35 cellular contexts compared by ENCODE assay signal in the genomic region with DNA sequence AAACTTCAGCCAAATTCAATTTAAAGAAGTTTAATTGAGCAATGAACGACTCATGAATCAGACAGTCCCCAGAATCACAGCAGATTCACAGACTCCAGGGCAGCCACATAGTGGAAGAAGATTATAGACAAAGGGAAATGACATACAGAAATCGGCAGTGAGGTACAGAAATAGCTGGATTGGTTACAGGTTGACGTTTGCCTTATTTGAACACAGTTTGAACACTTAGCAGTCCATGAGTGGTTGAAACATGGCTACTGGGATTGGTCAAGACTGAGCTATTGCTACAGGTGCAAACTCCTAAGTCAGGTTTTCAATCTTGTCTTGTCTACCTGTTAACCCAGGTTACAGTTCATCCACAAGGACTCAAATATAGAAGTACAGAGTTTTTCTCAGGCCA.
DNase-seq lines count a peak whose midpoint lies in the region; ATAC-seq, FAIRE-seq and TF ChIP-seq lines count a peak whose summit lies in the region.
"Had no signal": no experiment of that assay in that cellular context is flagged by ENCODE, and none has a peak within 500 bp of the region (broad histone marks: within the 10 kb centered on the region; RNA-seq: fewer than 3 reads in every experiment).

No MANE protein-coding gene starts in this region.

- H3K4me1 Mint-ChIP-seq in GM23338 (peaks cover 21% of the 10 kb centered on the region), nephron progenitor cell (peaks cover 20% of the 10 kb centered on the region)
- H3K4me1 Mint-ChIP-seq: B cell; CD14-positive monocyte; CD4-positive, alpha-beta memory T cell; CD8-positive, alpha-beta memory T cell had no signal

- RAD21 ChIA-PET in GM12878 (lab: Charles Lee; ENCODE audit: unreplicated experiment), result interaction anchor here (0.8 to 3.7 kb wide), 12 partner anchors 8 to 164 kb away, joined by 3 to 28 read pairs (median 6); no protein-coding TSS in a partner anchor

- H3K79me2 ChIP-seq in GM23338 (replicated peaks; ENCODE audit: insufficient read depth) (peaks cover 7% of the 10 kb centered on the region; the same call in 1 of the 2 replicates), GM12878 (ENCODE audit: control insufficient read depth, insufficient read depth, low read length) (no peaks in the 10 kb centered on the region)

- 2% methylated on average over 3 of the region's 3 CpGs for WGBS in GM12878 (ENCODE audit: insufficient coverage, insufficient replicate concordance, low lambda C conversion rate, missing lambda C conversion rate)

- no peaks in the 10 kb centered on the region for H3F3A ChIP-seq in GM23338 (replicated peaks; ENCODE audit: low read depth)

- H3K36me3 ChIP-seq in GM23338 (ENCODE audit: insufficient read depth), result no peaks in the 10 kb centered on the region
- 0 out of 4 replicates have a peak, but pooled peaks cover 0 to 1% of the 10 kb centered on the region in 2 experiments for H3K36me3 ChIP-seq in GM12878 (ENCODE audit: control insufficient read depth in 2 of 2, insufficient read depth in 2 of 2, low read length in 1 of 2)
- H3K36me3 ChIP-seq in WERI-Rb-1, result no peaks in the 10 kb centered on the region
- H3K36me3 ChIP-seq: BE2C; BLaER1; BLaER1 treated with 17β-estradiol and CSF1 and Interleukin-3, amounts not matched to agents 10 nM and 100 nM had no signal

- no peak for DNase-seq in GM23338 (ENCODE audit: low spot score)
- DNase-seq in GM12878 (ENCODE audit: low read depth, low spot score), result no peak
- DNase-seq in nephron progenitor cell, result no peak
- DNase-seq in MV-4-11 (lab: John Stamatoyannopoulos, UW), result no peak
- no peak for DNase-seq in RCC 7860 (ENCODE audit: low spot score)
- DNase-seq in WERI-Rb-1, result no peak
- DNase-seq: 8988T; ACHN; AML-193; BE2C; C1 segment of cervical spinal cord; Caco-2; Calu3; CD4-positive, alpha-beta memory T cell; CD4-positive, alpha-beta T cell; CD4-positive, CD25-positive, alpha-beta regulatory T cell; CD8-positive, alpha-beta memory T cell; CD8-positive, alpha-beta T cell; COR-L47; DMS 273 treated with DMSO at 0.1 percent for 48 hours; DMS153; DMS53; DMS79; DMS79 treated with DMSO at 0.1 percent for 48 hours; DND-41; EL had no signal

- in situ Hi-C loops in GM12878 (cut with MboI), result no loop called here

- CTCF ChIA-PET in GM12878 (lab: Yijun Ruan, JAX), result interaction anchor here (0.7 to 2.5 kb wide), 10 partner anchors 8 to 179 kb away, joined by 3 to 14 read pairs (median 3); no protein-coding TSS in a partner anchor

- SMC1A ChIA-PET in GM12878 (lab: Charles Lee; ENCODE audit: uncharacterized antibody, unreplicated experiment), result interaction anchor here (0.6 to 5.1 kb wide), 29 partner anchors 9 to 178 kb away, joined by 3 to 38 read pairs (median 4); no protein-coding TSS in a partner anchor

- H2AFZ ChIP-seq in GM23338 (no peak overlapping the region), GM12878 (ENCODE audit: control insufficient read depth, low read depth, low read length) (no peak overlapping the region)

- no TSS peak for BruUV-seq in GM12878 (replicated peaks; lab: Mats Ljungman, UMichigan)

- H3K36me3 Mint-ChIP-seq in GM23338 (ENCODE audit: low read depth), result no peaks in the 10 kb centered on the region
- H3K36me3 Mint-ChIP-seq in nephron progenitor cell (ENCODE audit: low read depth), result no peaks in the 10 kb centered on the region
- H3K36me3 Mint-ChIP-seq: CD14-positive monocyte; CD4-positive, alpha-beta memory T cell; CD4-positive, CD25-positive, alpha-beta regulatory T cell; CD8-positive, alpha-beta memory T cell; CD8-positive, alpha-beta T cell had no signal

- intact Hi-C loops in GM12878 (cut with micrococcal nuclease; ENCODE audit: unreplicated experiment), result loop anchor here (10.0 kb wide), 1 partner anchor 769 kb away; no protein-coding TSS in a partner anchor

- H3K4me3 Mint-ChIP-seq in GM23338 (no peak overlapping the region), nephron progenitor cell (no peak overlapping the region)
- H3K4me3 Mint-ChIP-seq: B cell; CD14-positive monocyte; CD4-positive, alpha-beta memory T cell; CD4-positive, alpha-beta T cell; CD4-positive, CD25-positive, alpha-beta regulatory T cell; CD8-positive, alpha-beta memory T cell; CD8-positive, alpha-beta T cell had no signal

- H3K9me3 ChIP-seq in GM12878 (replicated peaks; ENCODE audit: control insufficient read depth, insufficient read depth, low read length) (no peaks in the 10 kb centered on the region; the same call in 2 of the 3 replicates), WERI-Rb-1 (ENCODE audit: severe bottlenecking) (no peaks in the 10 kb centered on the region)
- H3K9me3 ChIP-seq: A549; BE2C; BLaER1; BLaER1 treated with 17β-estradiol and CSF1 and Interleukin-3, amounts not matched to agents 10 nM and 100 nM; Caco-2 had no signal

- POLR2A ChIA-PET in GM12878 (lab: Charles Lee), result interaction anchor here (0.7 to 1.8 kb wide), 8 partner anchors 9 to 157 kb away, joined by 3 to 6 read pairs (median 3); no protein-coding TSS in a partner anchor

- TF ChIP-seq CTCF in GM23338 (conservative IDR thresholded peaks at IDR 0.05; ENCODE audit: low read depth in 2 of 2) (no peak), GM12878 (IDR thresholded peaks at IDR 0.05 in 2 of 3, conservative IDR thresholded peaks at IDR 0.05 in 1 of 3; ENCODE audit: control insufficient read depth in 2 of 3, extremely low read depth in 1 of 3, insufficient read depth in 1 of 3, low read depth in 3 of 3, low read length in 3 of 3) (no peak), nephron progenitor cell (IDR thresholded peaks at IDR 0.05) (no peak), WERI-Rb-1 (IDR thresholded peaks at IDR 0.05; ENCODE audit: low read depth, low read length) (no peak)

- H3K9me2 ChIP-seq in GM23338 (ENCODE audit: insufficient read depth), result no peaks in the 10 kb centered on the region

- no peak overlapping the region for H3K27ac ChIP-seq in GM23338 (ENCODE audit: low read depth)
- no peak overlapping the region for H3K27ac ChIP-seq in GM12878 (ENCODE audit: control insufficient read depth, insufficient read depth)
- no peak overlapping the region for H3K27ac ChIP-seq in WERI-Rb-1
- H3K27ac ChIP-seq: 22Rv1; A549; BLaER1; BLaER1 treated with 17β-estradiol and CSF1 and Interleukin-3, amounts not matched to agents 10 nM and 100 nM; C4-2B had no signal

- FAIRE-seq in GM12878 (lab: Jason Lieb, UNC) (no peak), RCC 7860 (lab: Jason Lieb, UNC) (no peak)
- FAIRE-seq: A204.1, A549, D721Med had no signal

- H3K9me3 Mint-ChIP-seq in GM23338, result no peaks in the 10 kb centered on the region
- H3K9me3 Mint-ChIP-seq in nephron progenitor cell, result no peaks in the 10 kb centered on the region

- no peak for TF ChIP-seq EP300 in GM12878 (IDR thresholded peaks at IDR 0.05; ENCODE audit: borderline replicate concordance in 1 of 2, control insufficient read depth in 1 of 2, low read depth in 2 of 2, low read length in 2 of 2)

- no peak for TF ChIP-seq RAD21 in GM12878 (IDR thresholded peaks at IDR 0.05; ENCODE audit: insufficient read depth, low read depth, low read length)

- no peak for TF ChIP-seq POLR2A in GM12878 (IDR thresholded peaks at IDR 0.05; ENCODE audit: low read depth, low read length)

- H3K4me1 ChIP-seq in GM23338 (ENCODE audit: insufficient read depth) (peaks cover 18% of the 10 kb centered on the region; the same call in 1 of the 2 replicates), GM12878 (ENCODE audit: control insufficient read depth, insufficient read depth, low read length) (no peaks in the 10 kb centered on the region)
- H3K4me1 ChIP-seq: A549; BE2C; BLaER1; BLaER1 treated with 17β-estradiol and CSF1 and Interleukin-3, amounts not matched to agents 10 nM and 100 nM; Caco-2 had no signal

- H4K20me1 ChIP-seq in GM23338 (replicated peaks; ENCODE audit: insufficient read depth) (no peaks in the 10 kb centered on the region), GM12878 (ENCODE audit: control insufficient read depth, insufficient read depth) (no peaks in the 10 kb centered on the region)
- H4K20me1 ChIP-seq: BLaER1; BLaER1 treated with 17β-estradiol and CSF1 and Interleukin-3, amounts not matched to agents 10 nM and 100 nM had no signal

- H3K27me3 ChIP-seq in GM23338 (ENCODE audit: insufficient read depth), result no peaks in the 10 kb centered on the region
- no peaks in the 10 kb centered on the region for H3K27me3 ChIP-seq in GM12878 (replicated peaks in 1 of 2; ENCODE audit: control insufficient read depth in 2 of 2, insufficient read depth in 2 of 2, low read length in 1 of 2)
- peaks cover 53% of the 10 kb centered on the region for H3K27me3 ChIP-seq in WERI-Rb-1 (ENCODE audit: insufficient read depth, low read depth, severe bottlenecking)
- H3K27me3 ChIP-seq: BE2C; BLaER1; BLaER1 treated with 17β-estradiol and CSF1 and Interleukin-3, amounts not matched to agents 10 nM and 100 nM had no signal

- H3K27me3 Mint-ChIP-seq in GM23338 (ENCODE audit: insufficient read depth, low read depth, poor library complexity), result no peaks in the 10 kb centered on the region
- no peaks in the 10 kb centered on the region for H3K27me3 Mint-ChIP-seq in nephron progenitor cell (ENCODE audit: low read depth, poor library complexity)
- H3K27me3 Mint-ChIP-seq: B cell; CD4-positive, alpha-beta memory T cell; CD4-positive, alpha-beta T cell; CD4-positive, CD25-positive, alpha-beta regulatory T cell; CD8-positive, alpha-beta memory T cell had no signal

- H3K4me3 ChIP-seq in GM23338, result no peak overlapping the region
- H3K4me3 ChIP-seq in GM12878, result no peak overlapping the region
- H3K4me3 ChIP-seq in WERI-Rb-1 (ENCODE audit: low read depth, low read length), result no peak overlapping the region
- H3K4me3 ChIP-seq: A549; BLaER1; BLaER1 treated with 17β-estradiol and CSF1 and Interleukin-3, amounts not matched to agents 10 nM and 100 nM had no signal

- H3K9ac ChIP-seq in GM12878 (ENCODE audit: control insufficient read depth, insufficient read depth, low read length), result no peak overlapping the region
- H3K9ac ChIP-seq: BLaER1; BLaER1 treated with 17β-estradiol and CSF1 and Interleukin-3, amounts not matched to agents 10 nM and 100 nM had no signal

- H3K4me2 ChIP-seq in GM23338 (no peak overlapping the region), GM12878 (ENCODE audit: control insufficient read depth, insufficient read depth) (no peak overlapping the region)
- H3K4me2 ChIP-seq: A549; BLaER1; BLaER1 treated with 17β-estradiol and CSF1 and Interleukin-3, amounts not matched to agents 10 nM and 100 nM had no signal

- H3K27ac Mint-ChIP-seq in GM23338 (0 out of 2 replicates have a peak overlapping the region, but pooled peaks have one; percentile 2), nephron progenitor cell (peak overlapping the region; percentile 41)
- H3K27ac Mint-ChIP-seq: B cell; CD14-positive monocyte; CD4-positive, alpha-beta memory T cell; CD4-positive, alpha-beta T cell; CD4-positive, CD25-positive, alpha-beta regulatory T cell; CD8-positive, alpha-beta memory T cell; CD8-positive, alpha-beta T cell had no signal

- ATAC-seq in GM23338 (no peak), GM12878 (peak; percentile 52)
- ATAC-seq: A549; CD8-positive, alpha-beta T cell had no signal

TF ChIP-seq in GM23338, 12 proteins besides CTCF, POLR2A, EP300 and RAD21 (continues in another document):
- TF ChIP-seq NANOG (IDR thresholded peaks at IDR 0.05; ENCODE audit: borderline replicate concordance), result no peak
- TF ChIP-seq POLR2AphosphoS5 (IDR thresholded peaks at IDR 0.05; ENCODE audit: low read depth), result no peak
